In genomic region chr12:9615420-9616135, GRCh38 we compare ENCODE assay signal across 12 cellular contexts. TPM values are rescaled to one million over a fixed set of nuclear protein-coding genes. Genes with fewer than 3 reads are reported as not detected.
DNase-seq lines count a peak whose midpoint lies in the region; ATAC-seq and TF ChIP-seq lines count a peak whose summit lies in the region.
"Had no signal": no experiment of that assay in that cellular context is flagged by ENCODE, and none has a peak within 500 bp of the region (broad histone marks: within the 10 kb centered on the region; RNA-seq: fewer than 3 reads in every experiment).

No MANE protein-coding gene starts in this region.

- intact Hi-C loops in thyroid gland (cut with DNase I), result no loop called here

- H3K36me3 Mint-ChIP-seq in mesothelial cell of epicardium, result peaks cover 11% of the 10 kb centered on the region

- TF ChIP-seq CTCF in NB4 (IDR thresholded peaks at IDR 0.05; ENCODE audit: low read depth, low read length) (no peak), mesothelial cell of epicardium (IDR thresholded peaks at IDR 0.05; ENCODE audit: unreplicated experiment) (no peak), thyroid gland (IDR thresholded peaks at IDR 0.05) (no peak)

- H3K27me3 Mint-ChIP-seq in mesothelial cell of epicardium (ENCODE audit: low read depth), result peaks cover 1% of the 10 kb centered on the region

- no peaks in the 10 kb centered on the region for H3K9me3 ChIP-seq in thyroid gland

- ATAC-seq in GM19328 (IDR thresholded peaks at IDR 0.05; ENCODE audit: unreplicated experiment), result peak; percentile 60

- H3K27me3 ChIP-seq in thyroid gland, result no peaks in the 10 kb centered on the region

- no peak for TF ChIP-seq POLR2A in NB4 (IDR thresholded peaks at IDR 0.05; ENCODE audit: extremely low read depth, insufficient read length)
- TF ChIP-seq POLR2A in thyroid gland (IDR thresholded peaks at IDR 0.05), result no peak

- DNase-seq in Ammon's horn (ENCODE audit: low spot score) (peak; percentile 4), NB4 (ENCODE audit: low read depth) (peak; percentile 56), mesothelial cell of epicardium (ENCODE audit: low spot score in 2 of 2, unreplicated experiment in 2 of 2) (no peak), thyroid gland (no peak), foreskin melanocyte (no peak)
- DNase-seq in central memory CD4-positive, alpha-beta T cell, result peak; percentile 79
- no peak for DNase-seq in stimulated activated CD4-positive, alpha-beta T cell treated with anti-CD3 and anti-CD28 coated beads, Interleukin-4, amount 100 ng/mL, for 4 hours
- DNase-seq: Calu3, islet precursor cell, NCI-H1694, SW 1271 had no signal

- H3K4me1 ChIP-seq in thyroid gland, result no peaks in the 10 kb centered on the region

- WGBS in thyroid gland, 2 donors, result 64 to 65% methylated on average over 5 of the region's 5 CpGs

- H3K9me3 Mint-ChIP-seq in mesothelial cell of epicardium, result peaks cover 32% of the 10 kb centered on the region

- no peak overlapping the region for H3K4me3 Mint-ChIP-seq in mesothelial cell of epicardium

- H3K27ac ChIP-seq in thyroid gland, result no peak overlapping the region

- no peak overlapping the region for H3K4me3 ChIP-seq in NB4 (ENCODE audit: low read depth, low read length)
- no peak overlapping the region for H3K4me3 ChIP-seq in thyroid gland (replicated peaks in 1 of 3)

- H3K4me1 Mint-ChIP-seq in mesothelial cell of epicardium, result no peaks in the 10 kb centered on the region

- no peaks in the 10 kb centered on the region for H3K36me3 ChIP-seq in thyroid gland

- no peak overlapping the region for H3K27ac Mint-ChIP-seq in mesothelial cell of epicardium

RNA-seq across cellular contexts. Expression of gene KLRB1, which starts 7.9 kb away (rescaled TPM):
- not detected in 3 replicates for total RNA-seq in mesothelial cell of epicardium
- total RNA-seq in thyroid gland, result 1 to 10 TPM in 1 of 4 donors, under 1 TPM in 3; 0.22 to 1.0 (median 0.60) TPM
- total RNA-seq: Calu3 had no signal

RNA-seq across cellular contexts. Expression of gene CLEC2D, which starts 53.9 kb away (rescaled TPM):
- total RNA-seq in mesothelial cell of epicardium (20.7 to 21.8 TPM (median 21.7 TPM) in 3 replicates), thyroid gland (10 to 100 TPM in 2 of 4 donors, 1 to 10 TPM in 2; 4.9 to 11.3 (median 9.8) TPM)

Comparison
In these comparisons a context has a peak if more than half of its experiments do, and no peak if none do; other contexts are left out.
1. DNase-seq: peak in Ammon's horn (single experiment), NB4 (single experiment) and central memory CD4-positive, alpha-beta T cell (single experiment); none in mesothelial cell of epicardium (0 of 2), thyroid gland (0 of 2), foreskin melanocyte (single experiment) and stimulated activated CD4-positive, alpha-beta T cell treated with anti-CD3 and anti-CD28 coated beads, Interleukin-4, amount 100 ng/mL, for 4 hours (0 of 2).